9 cellular contexts compared by ENCODE assay signal in the genomic region with DNA sequence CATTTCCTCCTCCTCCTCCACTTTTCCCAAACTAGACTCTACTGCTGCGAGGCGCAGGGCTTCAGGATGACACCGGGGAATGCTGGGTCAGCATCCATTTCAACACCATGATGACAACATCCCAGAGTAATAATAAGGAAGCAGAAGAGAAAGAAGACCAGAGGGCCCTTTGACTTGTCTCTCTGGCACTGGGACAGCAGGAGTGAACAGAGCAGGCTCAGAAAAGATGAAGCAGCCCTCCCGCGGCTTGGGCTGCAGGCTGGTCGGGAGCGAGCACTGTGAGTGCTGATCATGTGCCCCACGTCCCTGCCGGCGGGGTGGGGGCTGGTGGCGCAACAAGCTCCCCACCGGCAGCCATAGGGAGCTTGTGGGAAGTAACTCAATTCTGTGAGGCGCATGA. TPM values are rescaled to one million over a fixed set of nuclear protein-coding genes. Genes with fewer than 3 reads are reported as not detected.
DNase-seq lines count a peak whose midpoint lies in the region; ATAC-seq, FAIRE-seq and TF ChIP-seq lines count a peak whose summit lies in the region.
"Had no signal": no experiment of that assay in that cellular context is flagged by ENCODE, and none has a peak within 500 bp of the region (broad histone marks: within the 10 kb centered on the region; RNA-seq: fewer than 3 reads in every experiment).

No MANE protein-coding gene starts in this region.

- dilution Hi-C loops in IMR-90 (cut with HindIII; ENCODE audit: low sequenced_read_pairs, unreplicated experiment): no loop called here

- H3K79me1 ChIP-seq in IMR-90 (ENCODE audit: low read depth in 1 of 2, low read length in 2 of 2): peaks cover 40 to 97% of the 10 kb centered on the region in 2 experiments

- H2AK5ac ChIP-seq in IMR-90 (ENCODE audit: low read depth, low read length): peak overlapping the region; percentile 66

- peaks cover 90% of the 10 kb centered on the region for H3K79me2 ChIP-seq in K562 (ENCODE audit: control insufficient read depth, insufficient read depth, low read length)

- peak overlapping the region; percentile 78 for H3K14ac ChIP-seq in IMR-90 (replicated peaks; ENCODE audit: low read depth, low read length)

- peak overlapping the region; percentile 42 for H3K9ac ChIP-seq in IMR-90 (ENCODE audit: low read depth, low read length)
- H3K9ac ChIP-seq in K562 (ENCODE audit: insufficient read depth in 1 of 2, low read depth in 2 of 2, low read length in 2 of 2): 0 out of 4 replicates have a peak overlapping the region, but pooled peaks of 1 of the 2 experiments have one; percentile 54

- peak overlapping the region; percentile 12; the same call in 1 of the 2 replicates for H2BK120ac ChIP-seq in IMR-90 (ENCODE audit: low read depth, low read length)

- H3K4me2 ChIP-seq in IMR-90 (ENCODE audit: low read depth, low read length) (peak overlapping the region; percentile 32; the same call in 1 of the 2 replicates), K562 (ENCODE audit: insufficient read depth, low read length) (no peak overlapping the region)

- H2AFZ ChIP-seq in IMR-90 (replicated peaks; ENCODE audit: low read length, poor library complexity): peak overlapping the region; percentile 23
- H2AFZ ChIP-seq in K562 (ENCODE audit: low read depth, low read length): no peak overlapping the region

- H3K4ac ChIP-seq in IMR-90 (ENCODE audit: low read depth, low read length): peak overlapping the region; percentile 58

- ATAC-seq in IMR-90 (ENCODE audit: low read depth) (peak; percentile 38), K562 (no peak; the same call in 2 of the 3 replicates), GM18520 (IDR thresholded peaks at IDR 0.05; ENCODE audit: unreplicated experiment) (no peak), HG03097 (IDR thresholded peaks at IDR 0.05; ENCODE audit: low FRiP score, unreplicated experiment) (no peak)

- no peaks in the 10 kb centered on the region for H3K9me3 ChIP-seq in IMR-90 (ENCODE audit: control insufficient read depth, insufficient read depth, low read length)
- no peaks in the 10 kb centered on the region for H3K9me3 ChIP-seq in K562 (replicated peaks; ENCODE audit: control insufficient read depth, insufficient read depth, low read depth, low read length)
- no peaks in the 10 kb centered on the region for H3K9me3 ChIP-seq in spleen

- no peak for TF ChIP-seq EP300 in K562 (IDR thresholded peaks at IDR 0.05; ENCODE audit: low read length)

- H3K27ac ChIP-seq in IMR-90 (ENCODE audit: insufficient read depth, low read length): peak overlapping the region; percentile 72; the same call in 1 of the 2 replicates
- H3K27ac ChIP-seq in K562 (ENCODE audit: extremely low read depth, low read depth, low read length): no peak overlapping the region
- peak overlapping the region in 7 of 8 donors; percentile 72 to 87 (median 84) for H3K27ac ChIP-seq in spleen

- intact Hi-C loops in IMR-90 (cut with micrococcal nuclease): no loop called here
- intact Hi-C loops in K562 (cut with micrococcal nuclease): no loop called here
- intact Hi-C loops in spleen (cut with DNase I; ENCODE audit: low total_unique reads): no loop called here

- TF ChIP-seq RAD21 in IMR-90 (IDR thresholded peaks at IDR 0.05; ENCODE audit: low read length) (no peak), K562 (CRISPR knock-in tag; conservative IDR thresholded peaks at IDR 0.05 in 1 of 2, IDR thresholded peaks at IDR 0.05 in 1 of 2) (no peak)

- H3K4me3 ChIP-seq in IMR-90 (ENCODE audit: insufficient read depth, low read depth, low read length) (no peak overlapping the region), K562 (no peak overlapping the region), spleen (peak overlapping the region in 2 of 8 donors; percentile 0 to 46)

- H2BK5ac ChIP-seq in IMR-90 (ENCODE audit: low read depth, low read length, poor library complexity, severe bottlenecking): peak overlapping the region; percentile 19

- no peak overlapping the region for H3K56ac ChIP-seq in IMR-90 (ENCODE audit: extremely low read depth, insufficient read depth, low read length)

- peak overlapping the region; percentile 23; the same call in 1 of the 2 replicates for H4K91ac ChIP-seq in IMR-90 (ENCODE audit: insufficient read depth, low read depth, low read length)

- peak; percentile 67 for DNase-seq in IMR-90
- DNase-seq in K562 (ENCODE audit: extremely low read depth in 1 of 4, low spot score in 3 of 4): no peak
- peak; percentile 78 for DNase-seq in iris pigment epithelial cell (ENCODE audit: low read depth)
- DNase-seq in spleen: no peak
- DNase-seq in NCI-H1694 (lab: John Stamatoyannopoulos, UW): no peak
- no peak for DNase-seq in NCI-H2196 (lab: John Stamatoyannopoulos, UW; ENCODE audit: unreplicated experiment)
- DNase-seq: stimulated activated CD4-positive, alpha-beta T cell treated with anti-CD3 and anti-CD28 coated beads, Interleukin-12 subunit alpha, Interleukin-12 subunit beta, amount 100 ng/mL, for 4 hours had no signal

- FAIRE-seq in K562 (lab: Jason Lieb, UNC): no peak

- TF ChIP-seq CTCF in IMR-90 (conservative IDR thresholded peaks at IDR 0.05; ENCODE audit: low read depth, low read length) (no peak), K562 (IDR thresholded peaks at IDR 0.05 in 2 of 3, conservative IDR thresholded peaks at IDR 0.05 in 1 of 3; ENCODE audit: insufficient read depth in 2 of 3, low read depth in 1 of 3, low read length in 3 of 3) (no peak), spleen (IDR thresholded peaks at IDR 0.05 in 8 of 11, conservative IDR thresholded peaks at IDR 0.05 in 3 of 11) (no peak)

- no peak overlapping the region for H2BK15ac ChIP-seq in IMR-90 (ENCODE audit: low read depth, low read length)

- 0 out of 2 replicates have a peak overlapping the region, but pooled peaks have one; percentile 41 for H3K23ac ChIP-seq in IMR-90 (ENCODE audit: low read depth, low read length)

- BruUV-seq in IMR-90 (replicated peaks; lab: Mats Ljungman, UMichigan): no TSS peak
- no TSS peak for BruUV-seq in K562 (replicated peaks; lab: Mats Ljungman, UMichigan)

- peak overlapping the region; percentile 36; the same call in 1 of the 2 replicates for H2BK20ac ChIP-seq in IMR-90 (ENCODE audit: low read depth, low read length)

- POLR2A ChIA-PET in IMR-90 (lab: Charles Lee; ENCODE audit: unreplicated experiment): interaction anchor here (0.6 kb wide), 1 partner anchor 13 kb away, joined by 5 read pairs; no protein-coding TSS in a partner anchor
- POLR2A ChIA-PET in K562 (lab: Yijun Ruan, JAX): interaction anchor here (0.8 to 1.0 kb wide), 2 partner anchors 13 to 22 kb away, joined by 3 to 8 read pairs; no protein-coding TSS in a partner anchor

- peak overlapping the region in 1 of 2 experiments; percentile 51; a peak in 2 of 4 replicates for H4K8ac ChIP-seq in IMR-90 (ENCODE audit: low read depth in 2 of 2, low read length in 2 of 2)

- H3K36me3 ChIP-seq in IMR-90 (ENCODE audit: control insufficient read depth, insufficient read depth, low read length): peaks cover 22% of the 10 kb centered on the region
- peaks cover 62% of the 10 kb centered on the region for H3K36me3 ChIP-seq in K562 (ENCODE audit: control insufficient read depth, insufficient read depth, low read length)
- H3K36me3 ChIP-seq in spleen: peaks cover 0 to 62% (median 0%) of the 10 kb centered on the region in 6 donors

- peaks cover 51% of the 10 kb centered on the region for H3K4me1 ChIP-seq in IMR-90 (ENCODE audit: control insufficient read depth, insufficient read depth, low read length)
- peaks cover 5 to 28% of the 10 kb centered on the region in 2 experiments; a peak in 4 of 5 replicates for H3K4me1 ChIP-seq in K562 (replicated peaks in 1 of 2; ENCODE audit: control insufficient read depth in 2 of 2, insufficient read depth in 2 of 2, low read length in 2 of 2)
- peaks cover 36 to 82% (median 62%) of the 10 kb centered on the region in 6 donors for H3K4me1 ChIP-seq in spleen

- H3K27me3 ChIP-seq in IMR-90 (ENCODE audit: control insufficient read depth, insufficient read depth, low read length): no peaks in the 10 kb centered on the region
- no peaks in the 10 kb centered on the region for H3K27me3 ChIP-seq in K562 (ENCODE audit: control insufficient read depth in 2 of 2, insufficient read depth in 2 of 2, low read length in 2 of 2)
- H3K27me3 ChIP-seq in spleen (replicated peaks in 1 of 7): no peaks in the 10 kb centered on the region

- H4K20me1 ChIP-seq in IMR-90 (ENCODE audit: insufficient read depth, low read length) (peaks cover 67% of the 10 kb centered on the region), K562 (replicated peaks; ENCODE audit: control insufficient read depth, insufficient read depth, low read length) (peaks cover 29% of the 10 kb centered on the region)

- H4K5ac ChIP-seq in IMR-90 (ENCODE audit: low read depth, low read length): peak overlapping the region; percentile 24

- H2AK9ac ChIP-seq in IMR-90 (replicated peaks; ENCODE audit: low read depth, low read length, poor library complexity): peak overlapping the region; percentile 39

- peak overlapping the region; percentile 2; the same call in 1 of the 2 replicates for H3K18ac ChIP-seq in IMR-90 (ENCODE audit: low read depth, low read length)

- H3K9me1 ChIP-seq in IMR-90 (ENCODE audit: insufficient read depth, low read length) (peaks cover 42% of the 10 kb centered on the region), K562 (ENCODE audit: control insufficient read depth, insufficient read depth, low read length) (peaks cover 10% of the 10 kb centered on the region)

- CTCF ChIA-PET in IMR-90 (lab: Yijun Ruan, JAX) (interaction anchor here (0.6 to 1.2 kb wide), 3 partner anchors 20 to 144 kb away, joined by 3 to 4 read pairs (median 3); no protein-coding TSS in a partner anchor), K562 (lab: Yijun Ruan, JAX; ENCODE audit: low intra/inter-chr PET ratio) (no interaction called here)

- in situ Hi-C loops in IMR-90 (cut with MboI; ENCODE audit: low sequenced_read_pairs): no loop called here
- in situ Hi-C loops in K562 (cut with MboI): no loop called here

- 20% methylated on average over 1 of the region's 13 CpGs; no CpG with 5 or more reads in 1 of the 2 experiments for WGBS in IMR-90 (ENCODE audit: extremely low coverage in 2 of 2, insufficient read length in 1 of 2), 2 experiments
- WGBS in K562 (ENCODE audit: insufficient coverage, low coverage, missing lambda C conversion rate): 58% methylated on average over 11 of the region's 13 CpGs
- 26 to 72% (median 41%) methylated on average over 13 of the region's 13 CpGs for WGBS in spleen, 5 donors

- TF ChIP-seq POLR2A in IMR-90 (IDR thresholded peaks at IDR 0.05; ENCODE audit: low read depth, low read length) (no peak), K562 (conservative IDR thresholded peaks at IDR 0.05) (no peak), spleen (IDR thresholded peaks at IDR 0.05) (no peak)

RNA-seq across cellular contexts. Expression of gene RANBP3, which starts 30.5 kb away (rescaled TPM):
- total RNA-seq in IMR-90 (2012; rRNA removed): 42.5 and 46.7 TPM in 2 replicates
- polyA plus RNA-seq in IMR-90 (2012; rRNA removed): 111 and 165 TPM in 2 replicates
- polyA plus RNA-seq in IMR-90 (2012; cell fraction: cytosol; rRNA removed): 75.6 and 136 TPM in 2 replicates
- 170 and 215 TPM in 2 replicates for polyA plus RNA-seq in IMR-90 (2012; cell fraction: nucleus; rRNA removed; ENCODE audit: low replicate concordance)
- total RNA-seq in K562 (2011; cell fraction: chromatin; rRNA removed; ENCODE audit: low replicate concordance): 101 and 160 TPM in 2 replicates
- total RNA-seq in K562 (2011; cell fraction: nucleolus; rRNA removed): 112 and 117 TPM in 2 replicates
- total RNA-seq in K562 (2011; cell fraction: nucleoplasm; rRNA removed): 92.0 and 98.2 TPM in 2 replicates
- total RNA-seq in K562 (2014; rRNA removed): 63.2 and 82.2 TPM in 2 replicates
- 42.0 and 48.5 TPM in 2 replicates for total RNA-seq in K562 (2014; rRNA removed; fragmentation: Illumina TruSeq; extraction: Trizol)
- total RNA-seq in K562 (2015; rRNA removed; fragmentation: Illumina TruSeq; extraction: Trizol): 54.4 and 66.7 TPM in 2 replicates
- total RNA-seq in K562 (2021): 63.1 and 70.3 TPM in 2 replicates
- polyA plus RNA-seq in K562 (2011; rRNA removed): 46.6 and 57.6 TPM in 2 replicates
- polyA plus RNA-seq in K562 (2011; cell fraction: cytosol; rRNA removed): 70.4 and 122 TPM in 2 replicates
- 84.9 and 193 TPM in 2 replicates for polyA plus RNA-seq in K562 (2011; cell fraction: nucleus; rRNA removed)
- polyA plus RNA-seq in K562 (2012): 65.4 and 79.1 TPM in 2 replicates
- polyA plus RNA-seq in K562 (2014; fragmentation: Illumina TruSeq; extraction: Trizol): 68.9 and 81.9 TPM in 2 replicates
- 1 to 10 TPM in 1 of 2 experiments, under 1 TPM in 1; 0.90 to 1.8 TPM for polyA plus RNA-seq in K562 (2014; fragmentation: Nextera tagmentation; extraction: Ambion mirVana)
- 84.7 and 95.1 TPM in 2 replicates for polyA plus RNA-seq in K562 (2014; rRNA removed)
- 29.0 and 45.3 TPM in 2 replicates for polyA minus RNA-seq in K562 (2011; rRNA and poly(A)+ RNA removed)
- 53.6 and 66.7 TPM in 2 replicates for polyA minus RNA-seq in K562 (2011; cell fraction: cytosol; rRNA and poly(A)+ RNA removed)
- polyA minus RNA-seq in K562 (2011; cell fraction: nucleus; rRNA and poly(A)+ RNA removed): 32.7 and 38.9 TPM in 2 replicates
- total RNA-seq in spleen: 10 to 100 TPM; 68.5 to 92.9 (median 71.2) TPM
- 10 to 100 TPM; 27.5 to 44.3 (median 30.2) TPM for polyA plus RNA-seq in spleen

RNA-seq across cellular contexts. Expression of gene CAPS, which starts 33.4 kb away (rescaled TPM):
- 0.54 and 1.4 TPM in 2 replicates for total RNA-seq in IMR-90 (2012; rRNA removed)
- 4.9 and 5.6 TPM in 2 replicates for polyA plus RNA-seq in IMR-90 (2012; rRNA removed)
- polyA plus RNA-seq in IMR-90 (2012; cell fraction: cytosol; rRNA removed): 2.2 and 2.4 TPM in 2 replicates
- polyA plus RNA-seq in IMR-90 (2012; cell fraction: nucleus; rRNA removed; ENCODE audit: low replicate concordance): 34.4 and 78.7 TPM in 2 replicates
- 3.5 and 9.3 TPM in 2 replicates for total RNA-seq in K562 (2011; cell fraction: chromatin; rRNA removed; ENCODE audit: low replicate concordance)
- total RNA-seq in K562 (2011; cell fraction: nucleolus; rRNA removed): 6.8 and 8.0 TPM in 2 replicates
- total RNA-seq in K562 (2011; cell fraction: nucleoplasm; rRNA removed): 3.4 and 3.8 TPM in 2 replicates
- 2.4 and 4.0 TPM in 2 replicates for total RNA-seq in K562 (2014; rRNA removed)
- 0.61 and 0.62 TPM in 2 replicates for total RNA-seq in K562 (2014; rRNA removed; fragmentation: Illumina TruSeq; extraction: Trizol)
- total RNA-seq in K562 (2015; rRNA removed; fragmentation: Illumina TruSeq; extraction: Trizol): 0.91 and 1.7 TPM in 2 replicates
- 1.7 and 2.2 TPM in 2 replicates for total RNA-seq in K562 (2021)
- polyA plus RNA-seq in K562 (2011; rRNA removed): 1.0 and 2.4 TPM in 2 replicates
- 2.7 and 2.8 TPM in 2 replicates for polyA plus RNA-seq in K562 (2011; cell fraction: cytosol; rRNA removed)
- polyA plus RNA-seq in K562 (2011; cell fraction: nucleus; rRNA removed): 5.7 and 7.4 TPM in 2 replicates
- 1.5 and 4.5 TPM in 2 replicates for polyA plus RNA-seq in K562 (2012)
- 0.59 and 1.0 TPM in 2 replicates for polyA plus RNA-seq in K562 (2014; fragmentation: Illumina TruSeq; extraction: Trizol)
- polyA plus RNA-seq in K562 (2014; fragmentation: Nextera tagmentation; extraction: Ambion mirVana): under 1 TPM; 0.15 TPM
- 2.7 and 3.1 TPM in 2 replicates for polyA plus RNA-seq in K562 (2014; rRNA removed)
- 0.42 and 0.54 TPM in 2 replicates for polyA minus RNA-seq in K562 (2011; rRNA and poly(A)+ RNA removed)
- polyA minus RNA-seq in K562 (2011; cell fraction: cytosol; rRNA and poly(A)+ RNA removed): 1.1 and 1.4 TPM in 2 replicates
- 1.00 and 1.8 TPM in 2 replicates for polyA minus RNA-seq in K562 (2011; cell fraction: nucleus; rRNA and poly(A)+ RNA removed)
- 10 to 100 TPM; 14.7 to 20.7 (median 17.6) TPM for total RNA-seq in spleen
- polyA plus RNA-seq in spleen: 10 to 100 TPM; 23.7 to 61.8 (median 51.3) TPM

RNA-seq across cellular contexts. Expression of gene VMAC, which starts 42.8 kb away (rescaled TPM):
- total RNA-seq in IMR-90 (2012; rRNA removed) (1.4 and 1.7 TPM in 2 replicates), K562 (2014; rRNA removed) (1.9 and 3.1 TPM in 2 replicates), K562 (2014; rRNA removed; fragmentation: Illumina TruSeq; extraction: Trizol) (0.89 and 1.1 TPM in 2 replicates), K562 (2015; rRNA removed; fragmentation: Illumina TruSeq; extraction: Trizol) (0.76 and 1.1 TPM in 2 replicates), K562 (2021) (2.1 and 2.3 TPM in 2 replicates), spleen (10 to 100 TPM in 6 of 7 donors, 1 to 10 TPM in 1; 8.5 to 15.9 (median 12.5) TPM)
- polyA plus RNA-seq in IMR-90 (2012; rRNA removed) (3.1 TPM in 2 replicates), K562 (2011; rRNA removed) (1.0 and 1.9 TPM in 2 replicates), K562 (2014; fragmentation: Illumina TruSeq; extraction: Trizol) (0.86 and 1.3 TPM in 2 replicates), K562 (2014; fragmentation: Nextera tagmentation; extraction: Ambion mirVana) (under 1 TPM; 0.03 to 0.06 TPM), K562 (2014; rRNA removed) (1.9 and 3.4 TPM in 2 replicates), spleen (1 to 10 TPM; 2.1 to 9.6 (median 3.3) TPM)
- polyA plus RNA-seq in IMR-90 (2012; cell fraction: cytosol; rRNA removed): 2.2 and 3.0 TPM in 2 replicates
- 27.6 and 28.8 TPM in 2 replicates for polyA plus RNA-seq in IMR-90 (2012; cell fraction: nucleus; rRNA removed; ENCODE audit: low replicate concordance)
- 3.3 and 9.9 TPM in 2 replicates for total RNA-seq in K562 (2011; cell fraction: chromatin; rRNA removed; ENCODE audit: low replicate concordance)
- 7.8 and 8.7 TPM in 2 replicates for total RNA-seq in K562 (2011; cell fraction: nucleolus; rRNA removed)
- 5.2 and 5.6 TPM in 2 replicates for total RNA-seq in K562 (2011; cell fraction: nucleoplasm; rRNA removed)
- 2.2 and 2.7 TPM in 2 replicates for polyA plus RNA-seq in K562 (2011; cell fraction: cytosol; rRNA removed)
- polyA plus RNA-seq in K562 (2011; cell fraction: nucleus; rRNA removed): 4.0 and 5.0 TPM in 2 replicates
- 1.1 and 2.2 TPM in 2 replicates for polyA plus RNA-seq in K562 (2012)
- 0.77 and 0.84 TPM in 2 replicates for polyA minus RNA-seq in K562 (2011; rRNA and poly(A)+ RNA removed)
- polyA minus RNA-seq in K562 (2011; cell fraction: cytosol; rRNA and poly(A)+ RNA removed): 0.57 and 0.73 TPM in 2 replicates
- polyA minus RNA-seq in K562 (2011; cell fraction: nucleus; rRNA and poly(A)+ RNA removed): 1.3 and 1.8 TPM in 2 replicates

RNA-seq across cellular contexts. Expression of gene NDUFA11, which starts 43.8 kb away (rescaled TPM):
- total RNA-seq in IMR-90 (2012; rRNA removed) (297 and 375 TPM in 2 replicates), K562 (2014; rRNA removed) (367 and 490 TPM in 2 replicates), K562 (2014; rRNA removed; fragmentation: Illumina TruSeq; extraction: Trizol) (42.7 and 63.3 TPM in 2 replicates), K562 (2015; rRNA removed; fragmentation: Illumina TruSeq; extraction: Trizol) (268 and 274 TPM in 2 replicates), K562 (2021) (335 and 348 TPM in 2 replicates), spleen (100 to 1,000 TPM in 6 of 7 donors, 10 to 100 TPM in 1; 83.8 to 156 (median 116) TPM)
- polyA plus RNA-seq in IMR-90 (2012; rRNA removed) (1,140 and 1,276 TPM in 2 replicates), K562 (2011; rRNA removed) (84.9 and 133 TPM in 2 replicates), K562 (2014; fragmentation: Illumina TruSeq; extraction: Trizol) (307 and 475 TPM in 2 replicates), K562 (2014; fragmentation: Nextera tagmentation; extraction: Ambion mirVana) (100 to 1,000 TPM; 212 to 249 TPM), K562 (2014; rRNA removed) (321 and 486 TPM in 2 replicates), spleen (100 to 1,000 TPM; 252 to 377 (median 345) TPM)
- polyA plus RNA-seq in IMR-90 (2012; cell fraction: cytosol; rRNA removed): 644 and 1,099 TPM in 2 replicates
- 285 and 599 TPM in 2 replicates for polyA plus RNA-seq in IMR-90 (2012; cell fraction: nucleus; rRNA removed; ENCODE audit: low replicate concordance)
- total RNA-seq in K562 (2011; cell fraction: chromatin; rRNA removed; ENCODE audit: low replicate concordance): 29.3 and 88.6 TPM in 2 replicates
- 66.7 and 67.1 TPM in 2 replicates for total RNA-seq in K562 (2011; cell fraction: nucleolus; rRNA removed)
- 50.4 and 52.5 TPM in 2 replicates for total RNA-seq in K562 (2011; cell fraction: nucleoplasm; rRNA removed)
- 461 and 1,752 TPM in 2 replicates for polyA plus RNA-seq in K562 (2011; cell fraction: cytosol; rRNA removed)
- polyA plus RNA-seq in K562 (2011; cell fraction: nucleus; rRNA removed): 140 and 189 TPM in 2 replicates
- polyA plus RNA-seq in K562 (2012): 302 and 461 TPM in 2 replicates
- 9.3 and 16.9 TPM in 2 replicates for polyA minus RNA-seq in K562 (2011; rRNA and poly(A)+ RNA removed)
- 41.1 and 45.0 TPM in 2 replicates for polyA minus RNA-seq in K562 (2011; cell fraction: cytosol; rRNA and poly(A)+ RNA removed)
- 13.3 and 13.9 TPM in 2 replicates for polyA minus RNA-seq in K562 (2011; cell fraction: nucleus; rRNA and poly(A)+ RNA removed)

Comparison
In these comparisons a context has a peak if more than half of its experiments do, and no peak if none do; other contexts are left out.
1. DNase-seq: peak in IMR-90 (single experiment) and iris pigment epithelial cell (single experiment); none in K562 (0 of 4), spleen (single experiment), NCI-H1694 (single experiment) and NCI-H2196 (single experiment).